Comparison of ENCODE assay signal across 8 cellular contexts in genomic region chr10:102795453-102796406, GRCh38. TPM values are rescaled to one million over a fixed set of nuclear protein-coding genes. Genes with fewer than 3 reads are reported as not detected.
A peak's percentile ranks its signal among the peaks of the same experiment; 100 is the strongest.
DNase-seq lines count a peak whose midpoint lies in the region; ATAC-seq, FAIRE-seq and TF ChIP-seq lines count a peak whose summit lies in the region.

No MANE protein-coding gene starts in this region.

- H3K4me3 Mint-ChIP-seq in activated CD8-positive, alpha-beta T cell treated with anti-CD3 and anti-CD28 coated beads for 36 hours, result peak overlapping the region; percentile 32
- H3K4me3 Mint-ChIP-seq in natural killer cell, result peak overlapping the region; percentile 75

- CTCF ChIA-PET in activated CD8-positive, alpha-beta T cell treated with anti-CD3 and anti-CD28 coated beads for 36 hours (lab: Charles Lee), result interaction anchor here (0.9 to 1.0 kb wide), 2 partner anchors 43 to 106 kb away, joined by 3 to 4 read pairs; no protein-coding TSS in a partner anchor

- H3K36me3 Mint-ChIP-seq in activated CD8-positive, alpha-beta T cell treated with anti-CD3 and anti-CD28 coated beads for 36 hours (ENCODE audit: low read depth), result peaks cover 13% of the 10 kb centered on the region
- no peaks in the 10 kb centered on the region for H3K36me3 Mint-ChIP-seq in natural killer cell

- peak overlapping the region; percentile 80 for H3K27ac Mint-ChIP-seq in activated CD8-positive, alpha-beta T cell treated with anti-CD3 and anti-CD28 coated beads for 36 hours
- H3K27ac Mint-ChIP-seq in natural killer cell, result peak overlapping the region; percentile 90 to 91

- TF ChIP-seq CTCF in activated CD8-positive, alpha-beta T cell treated with anti-CD3 and anti-CD28 coated beads for 36 hours (IDR thresholded peaks at IDR 0.05), result no peak
- no peak for TF ChIP-seq CTCF in natural killer cell (IDR thresholded peaks at IDR 0.05)
- TF ChIP-seq CTCF in D721Med (IDR thresholded peaks at IDR 0.05; ENCODE audit: insufficient read depth, missing control alignments), result no peak

- no peaks in the 10 kb centered on the region for H3K9me3 Mint-ChIP-seq in activated CD8-positive, alpha-beta T cell treated with anti-CD3 and anti-CD28 coated beads for 36 hours
- no peaks in the 10 kb centered on the region for H3K9me3 Mint-ChIP-seq in natural killer cell

- no peaks in the 10 kb centered on the region for H3K27me3 Mint-ChIP-seq in activated CD8-positive, alpha-beta T cell treated with anti-CD3 and anti-CD28 coated beads for 36 hours
- no peaks in the 10 kb centered on the region for H3K27me3 Mint-ChIP-seq in natural killer cell (ENCODE audit: low read depth in 2 of 2)

- H3K4me1 Mint-ChIP-seq in activated CD8-positive, alpha-beta T cell treated with anti-CD3 and anti-CD28 coated beads for 36 hours (ENCODE audit: low read depth), result peaks cover 44% of the 10 kb centered on the region
- peaks cover 37 to 52% of the 10 kb centered on the region in 2 donors for H3K4me1 Mint-ChIP-seq in natural killer cell

- intact Hi-C loops in activated CD8-positive, alpha-beta T cell treated with anti-CD3 and anti-CD28 coated beads for 36 hours (cut with micrococcal nuclease), result no loop called here
- intact Hi-C loops in natural killer cell (cut with micrococcal nuclease), result no loop called here

- no peak for FAIRE-seq in D721Med (lab: Jason Lieb, UNC)

- ATAC-seq in GM18498 (IDR thresholded peaks at IDR 0.05; ENCODE audit: unreplicated experiment) (peak; percentile 39), HG02642 (IDR thresholded peaks at IDR 0.05; ENCODE audit: poor library complexity, unreplicated experiment) (peak; percentile 13), natural killer cell (peak in 1 of 3 donors; percentile 16), HG02763 (IDR thresholded peaks at IDR 0.05; ENCODE audit: unreplicated experiment) (no peak)
- no peak for ATAC-seq in activated CD8-positive, alpha-beta T cell treated with anti-CD3 and anti-CD28 coated beads for 36 hours

- POLR2A ChIA-PET in activated CD8-positive, alpha-beta T cell treated with anti-CD3 and anti-CD28 coated beads for 36 hours (lab: Charles Lee), result no interaction called here

- no peak for DNase-seq in activated CD8-positive, alpha-beta T cell treated with anti-CD3 and anti-CD28 coated beads for 36 hours
- DNase-seq in natural killer cell (no peak), HUDEP-2 (lab: John Stamatoyannopoulos, UW; ENCODE audit: unreplicated experiment in 76 of 76) (no peak), mucosa of gallbladder (ENCODE audit: low spot score) (no peak), D721Med (ENCODE audit: insufficient read length, low spot score) (no peak)

RNA-seq across cellular contexts. Expression of gene CYP17A1, which starts 41.5 kb away (rescaled TPM):
- total RNA-seq in activated CD8-positive, alpha-beta T cell treated with anti-CD3 and anti-CD28 coated beads for 36 hours, result not detected
- not detected for total RNA-seq in natural killer cell
- total RNA-seq in mucosa of gallbladder, result 7.3 TPM

RNA-seq across cellular contexts. Expression of gene WBP1L, which starts 52.0 kb away (rescaled TPM):
- total RNA-seq in activated CD8-positive, alpha-beta T cell treated with anti-CD3 and anti-CD28 coated beads for 36 hours, result 10 to 100 TPM; 11.4 to 12.7 TPM
- total RNA-seq in natural killer cell, result 10 to 100 TPM; 34.6 to 48.4 (median 47.9) TPM
- total RNA-seq in mucosa of gallbladder, result 58.1 TPM

RNA-seq across cellular contexts. Expression of gene BORCS7, which starts 58.3 kb away (rescaled TPM):
- total RNA-seq in activated CD8-positive, alpha-beta T cell treated with anti-CD3 and anti-CD28 coated beads for 36 hours, result 1 to 10 TPM; 6.4 to 6.8 TPM
- total RNA-seq in natural killer cell (10 to 100 TPM in 2 of 3 donors, 1 to 10 TPM in 1; 9.7 to 18.9 (median 15.4) TPM), mucosa of gallbladder (29.8 TPM)

Comparison
In these comparisons a context has a peak if more than half of its experiments do, and no peak if none do; other contexts are left out.
1. ATAC-seq: peak in GM18498 (single experiment) and HG02642 (single experiment); none in activated CD8-positive, alpha-beta T cell treated with anti-CD3 and anti-CD28 coated beads for 36 hours (single experiment) and HG02763 (single experiment).